In genomic region chr7:501526-501925, GRCh38 we compare ENCODE assay signal across 24 cellular contexts. TPM values are rescaled to one million over a fixed set of nuclear protein-coding genes. Genes with fewer than 3 reads are reported as not detected.
DNase-seq lines count a peak whose midpoint lies in the region; ATAC-seq, FAIRE-seq and TF ChIP-seq lines count a peak whose summit lies in the region.
"Had no signal": no experiment of that assay in that cellular context is flagged by ENCODE, and none has a peak within 500 bp of the region (broad histone marks: within the 10 kb centered on the region; RNA-seq: fewer than 3 reads in every experiment).

No MANE protein-coding gene starts in this region.

- peaks cover 55% of the 10 kb centered on the region for H3K36me3 ChIP-seq in left ventricle myocardium inferior
- H3K36me3 ChIP-seq: BLaER1 had no signal

- H3K9me3 ChIP-seq in left ventricle myocardium inferior (replicated peaks), result no peaks in the 10 kb centered on the region
- H3K9me3 ChIP-seq: SJCRH30 had no signal

- ATAC-seq in Right ventricle myocardium inferior (no peak), left cardiac atrium (no peak), HG02852 (IDR thresholded peaks at IDR 0.05; ENCODE audit: unreplicated experiment) (no peak), GM18861 (IDR thresholded peaks at IDR 0.05; ENCODE audit: unreplicated experiment) (no peak)
- ATAC-seq: GM12878, PC-3 had no signal

- intact Hi-C loops in Right ventricle myocardium inferior (cut with DNase I) (no loop called here), left cardiac atrium (cut with DNase I) (no loop called here), left ventricle myocardium inferior (cut with micrococcal nuclease) (no loop called here), posterior vena cava (cut with DNase I) (loop anchor here in 1 of 2 donors (10.0 kb wide), 1 partner anchor 167 kb away; no protein-coding TSS in a partner anchor)

- H3K27ac ChIP-seq in left ventricle myocardium inferior (replicated peaks), result no peak overlapping the region
- H3K27ac ChIP-seq: 22Rv1, BLaER1, GM23248, SJCRH30 had no signal

- TF ChIP-seq CTCF in left ventricle myocardium inferior (IDR thresholded peaks at IDR 0.05; ENCODE audit: borderline replicate concordance), result no peak

- H3K4me1 ChIP-seq in left ventricle myocardium inferior, result peaks cover 36% of the 10 kb centered on the region
- H3K4me1 ChIP-seq: SJCRH30 had no signal

- peak; percentile 69 for DNase-seq in Right ventricle myocardium inferior (ENCODE audit: missing footprints)
- no peak for DNase-seq in left cardiac atrium
- DNase-seq in left ventricle myocardium inferior, result peak; percentile 7
- peak; percentile 75 for DNase-seq in posterior vena cava (ENCODE audit: low spot score)
- DNase-seq in urothelium cell line (ENCODE audit: low spot score), result no peak
- no peak for DNase-seq in SIG-M5 treated with dmso at 0.1 percent for 504 hours (lab: John Stamatoyannopoulos, UW; ENCODE audit: unreplicated experiment)
- DNase-seq: ACHN; CD4-positive, alpha-beta T cell; COR-L47; DND-41; GM23248; HCEC 1CT; Karpas-422; NCI-H1417; NCI-H1694 treated with DMSO at 0.1 percent for 48 hours; NCI-H446 treated with DMSO at 0.1 percent for 48 hours; NCI-H526 treated with DMSO at 0.1 percent for 48 hours; PC-3; SJCRH30 had no signal

- no peak overlapping the region for H3K4me3 ChIP-seq in left ventricle myocardium inferior
- H3K4me3 ChIP-seq: BLaER1, GM12878, GM23248, SJCRH30 had no signal

- peak; percentile 17 for FAIRE-seq in urothelium cell line (lab: Jason Lieb, UNC)
- FAIRE-seq: GM12878 had no signal

- no peaks in the 10 kb centered on the region for H3K27me3 ChIP-seq in left ventricle myocardium inferior (ENCODE audit: low read depth)
- H3K27me3 ChIP-seq: BLaER1, SJCRH30 had no signal

RNA-seq across cellular contexts. Expression of gene PDGFA, which starts 18.1 kb away (rescaled TPM):
- total RNA-seq in Right ventricle myocardium inferior, result 37.2 TPM
- total RNA-seq in left cardiac atrium, result 10 to 100 TPM; 27.5 to 33.9 TPM
- 26.0 TPM for total RNA-seq in left ventricle myocardium inferior
- total RNA-seq in posterior vena cava, result 10 to 100 TPM; 54.1 to 63.1 TPM

Comparison
In these comparisons a context has a peak if more than half of its experiments do, and no peak if none do; other contexts are left out.
1. DNase-seq: peak in Right ventricle myocardium inferior (single experiment), left ventricle myocardium inferior (single experiment) and posterior vena cava (single experiment); none in left cardiac atrium (single experiment), urothelium cell line (single experiment) and SIG-M5 treated with dmso at 0.1 percent for 504 hours (single experiment).